ENCODE assay signal across 1 cellular context in the genomic region with DNA sequence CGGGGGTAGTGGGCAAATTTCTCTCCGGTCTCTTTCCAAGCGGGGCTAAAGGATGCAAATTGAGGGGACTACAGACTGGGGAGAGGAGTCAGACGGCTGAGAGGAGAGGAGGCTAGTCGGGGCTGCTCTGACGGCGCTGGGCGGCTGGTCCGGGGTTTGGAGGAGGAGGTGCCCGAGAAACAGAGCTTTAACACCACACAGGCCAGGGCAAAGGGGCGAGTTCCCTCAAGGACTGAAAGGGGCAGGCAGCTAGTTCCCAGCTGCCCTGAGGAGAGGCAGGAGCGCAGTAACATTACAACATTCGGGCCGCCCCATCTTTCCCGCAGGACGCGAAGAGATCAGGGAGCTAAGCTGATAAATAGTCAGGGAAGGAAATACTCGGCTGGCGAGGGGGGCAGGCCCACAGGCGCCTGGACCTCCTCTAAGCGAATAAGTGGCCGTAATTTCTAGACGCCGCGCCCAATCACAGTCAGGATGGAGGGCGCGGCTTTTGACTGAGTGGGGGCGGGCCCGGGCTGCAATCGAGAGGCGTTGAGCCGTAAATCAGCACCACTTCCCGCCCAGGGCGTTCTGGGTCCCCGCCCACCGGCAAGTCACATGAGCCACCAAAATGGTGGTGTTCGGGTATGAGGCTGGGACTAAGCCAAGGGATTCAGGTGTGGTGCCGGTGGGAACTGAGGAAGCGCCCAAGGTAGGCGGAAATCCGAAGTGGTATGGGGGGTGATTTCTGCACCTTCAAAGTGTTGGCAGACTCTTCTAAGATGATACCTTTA.
TF ChIP-seq lines count a peak whose summit lies in the region.

TMEM126B (plus strand) TSS at position 596 of the 773 bp plus-strand sequence; CDS start at position 611, 15 bp downstream.

TF ChIP-seq in HEK293, 187 proteins besides CTCF, POLR2A, EP300 and RAD21 (continued from another document and continues in another):
- no peak for TF ChIP-seq ZNF555 (tag by site-specific recombination; conservative IDR thresholded peaks at IDR 0.05)
- TF ChIP-seq, protein P1, sequence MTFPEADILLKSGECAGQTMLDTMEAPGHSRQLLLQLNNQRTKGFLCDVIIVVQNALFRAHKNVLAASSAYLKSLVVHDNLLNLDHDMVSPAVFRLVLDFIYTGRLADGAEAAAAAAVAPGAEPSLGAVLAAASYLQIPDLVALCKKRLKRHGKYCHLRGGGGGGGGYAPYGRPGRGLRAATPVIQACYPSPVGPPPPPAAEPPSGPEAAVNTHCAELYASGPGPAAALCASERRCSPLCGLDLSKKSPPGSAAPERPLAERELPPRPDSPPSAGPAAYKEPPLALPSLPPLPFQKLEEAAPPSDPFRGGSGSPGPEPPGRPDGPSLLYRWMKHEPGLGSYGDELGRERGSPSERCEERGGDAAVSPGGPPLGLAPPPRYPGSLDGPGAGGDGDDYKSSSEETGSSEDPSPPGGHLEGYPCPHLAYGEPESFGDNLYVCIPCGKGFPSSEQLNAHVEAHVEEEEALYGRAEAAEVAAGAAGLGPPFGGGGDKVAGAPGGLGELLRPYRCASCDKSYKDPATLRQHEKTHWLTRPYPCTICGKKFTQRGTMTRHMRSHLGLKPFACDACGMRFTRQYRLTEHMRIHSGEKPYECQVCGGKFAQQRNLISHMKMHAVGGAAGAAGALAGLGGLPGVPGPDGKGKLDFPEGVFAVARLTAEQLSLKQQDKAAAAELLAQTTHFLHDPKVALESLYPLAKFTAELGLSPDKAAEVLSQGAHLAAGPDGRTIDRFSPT (tag by site-specific recombination; IDR thresholded peaks at IDR 0.05) = no peak
- no peak for TF ChIP-seq ZSCAN18 (tag by site-specific recombination; IDR thresholded peaks at IDR 0.05)
- no peak for TF ChIP-seq GFI1B (tag by site-specific recombination; IDR thresholded peaks at IDR 0.05)
- TF ChIP-seq, protein P2, sequence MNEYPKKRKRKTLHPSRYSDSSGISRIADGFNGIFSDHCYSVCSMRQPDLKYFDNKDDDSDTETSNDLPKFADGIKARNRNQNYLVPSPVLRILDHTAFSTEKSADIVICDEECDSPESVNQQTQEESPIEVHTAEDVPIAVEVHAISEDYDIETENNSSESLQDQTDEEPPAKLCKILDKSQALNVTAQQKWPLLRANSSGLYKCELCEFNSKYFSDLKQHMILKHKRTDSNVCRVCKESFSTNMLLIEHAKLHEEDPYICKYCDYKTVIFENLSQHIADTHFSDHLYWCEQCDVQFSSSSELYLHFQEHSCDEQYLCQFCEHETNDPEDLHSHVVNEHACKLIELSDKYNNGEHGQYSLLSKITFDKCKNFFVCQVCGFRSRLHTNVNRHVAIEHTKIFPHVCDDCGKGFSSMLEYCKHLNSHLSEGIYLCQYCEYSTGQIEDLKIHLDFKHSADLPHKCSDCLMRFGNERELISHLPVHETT (tag by site-specific recombination; IDR thresholded peaks at IDR 0.05) = no peak
- no peak for TF ChIP-seq ZNF174 (tag by site-specific recombination; IDR thresholded peaks at IDR 0.05)
- no peak for TF ChIP-seq ZNF677 (tag by site-specific recombination; IDR thresholded peaks at IDR 0.05)
- TF ChIP-seq ZNF324 (tag by site-specific recombination; IDR thresholded peaks at IDR 0.05) = no peak; the same call in 1 of the 2 replicates
- no peak for TF ChIP-seq ZNF621 (tag by site-specific recombination; IDR thresholded peaks at IDR 0.05)
- TF ChIP-seq HOXD13 (CRISPR knock-in tag; IDR thresholded peaks at IDR 0.05; ENCODE audit: borderline replicate concordance) = no peak
- TF ChIP-seq ZNF335 (tag by site-specific recombination; conservative IDR thresholded peaks at IDR 0.05) = peak; percentile 54
- TF ChIP-seq ZNF148 (tag by site-specific recombination; IDR thresholded peaks at IDR 0.05; ENCODE audit: borderline replicate concordance) = no peak
- TF ChIP-seq ZBTB1 (tag by site-specific recombination; IDR thresholded peaks at IDR 0.05) = no peak
- TF ChIP-seq ZNF624 (tag by site-specific recombination; IDR thresholded peaks at IDR 0.05) = no peak
- peak; percentile 74; the same call in 1 of the 2 replicates for TF ChIP-seq KLF9 (tag by site-specific recombination; IDR thresholded peaks at IDR 0.05; ENCODE audit: low read depth)
- no peak for TF ChIP-seq PRDM4 (tag by site-specific recombination; IDR thresholded peaks at IDR 0.05)
- no peak for TF ChIP-seq ZNF623 (tag by site-specific recombination; IDR thresholded peaks at IDR 0.05)
- no peak for TF ChIP-seq ZSCAN16 (tag by site-specific recombination; IDR thresholded peaks at IDR 0.05)
- TF ChIP-seq ZNF837 (tag by site-specific recombination; IDR thresholded peaks at IDR 0.05) = no peak
- TF ChIP-seq, protein P3, sequence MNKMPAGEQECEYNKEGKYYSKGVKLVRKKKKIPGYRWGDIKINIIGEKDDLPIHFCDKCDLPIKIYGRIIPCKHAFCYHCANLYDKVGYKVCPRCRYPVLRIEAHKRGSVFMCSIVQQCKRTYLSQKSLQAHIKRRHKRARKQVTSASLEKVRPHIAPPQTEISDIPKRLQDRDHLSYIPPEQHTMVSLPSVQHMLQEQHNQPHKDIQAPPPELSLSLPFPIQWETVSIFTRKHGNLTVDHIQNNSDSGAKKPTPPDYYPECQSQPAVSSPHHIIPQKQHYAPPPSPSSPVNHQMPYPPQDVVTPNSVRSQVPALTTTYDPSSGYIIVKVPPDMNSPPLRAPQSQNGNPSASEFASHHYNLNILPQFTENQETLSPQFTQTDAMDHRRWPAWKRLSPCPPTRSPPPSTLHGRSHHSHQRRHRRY (tag by site-specific recombination; IDR thresholded peaks at IDR 0.05) = no peak
- no peak for TF ChIP-seq ZNF155 (tag by site-specific recombination; IDR thresholded peaks at IDR 0.05)
- no peak for TF ChIP-seq ZNF140 (tag by site-specific recombination; IDR thresholded peaks at IDR 0.05)
- no peak for TF ChIP-seq ZNF248 (tag by site-specific recombination; IDR thresholded peaks at IDR 0.05)
- TF ChIP-seq REPIN1 (tag by site-specific recombination; IDR thresholded peaks at IDR 0.05; ENCODE audit: low read depth) = no peak
- TF ChIP-seq ZNF292 (tag by site-specific recombination; IDR thresholded peaks at IDR 0.05; ENCODE audit: borderline replicate concordance, low read depth) = no peak
- no peak for TF ChIP-seq ZFP69B (tag by site-specific recombination; IDR thresholded peaks at IDR 0.05)
- no peak for TF ChIP-seq ZNF548 (tag by site-specific recombination; IDR thresholded peaks at IDR 0.05)
- no peak for TF ChIP-seq ZNF549 (tag by site-specific recombination; IDR thresholded peaks at IDR 0.05)
- no peak for TF ChIP-seq ZNF843 (tag by site-specific recombination; IDR thresholded peaks at IDR 0.05)
- TF ChIP-seq ZNF529 (tag by site-specific recombination; IDR thresholded peaks at IDR 0.05; ENCODE audit: insufficient replicate concordance) = no peak
- no peak for TF ChIP-seq ZNF585B (tag by site-specific recombination; IDR thresholded peaks at IDR 0.05)
- 0 out of 2 replicates have a peak, but pooled peaks have one; percentile 16 for TF ChIP-seq ZNF391 (tag by site-specific recombination; IDR thresholded peaks at IDR 0.05; ENCODE audit: borderline replicate concordance, low read depth)
- no peak for TF ChIP-seq ZNF521 (tag by site-specific recombination; IDR thresholded peaks at IDR 0.05)
- TF ChIP-seq HOXC10 (CRISPR knock-in tag; IDR thresholded peaks at IDR 0.05) = no peak
- TF ChIP-seq ZFP3 (tag by site-specific recombination; IDR thresholded peaks at IDR 0.05; ENCODE audit: low read depth) = no peak
- TF ChIP-seq TRIM28 (IDR thresholded peaks at IDR 0.05; ENCODE audit: borderline replicate concordance, low read length) = no peak
- TF ChIP-seq ZNF366 (tag by site-specific recombination; conservative IDR thresholded peaks at IDR 0.05) = 0 out of 2 replicates have a peak, but pooled peaks have one; percentile 13
- TF ChIP-seq MYNN (tag by site-specific recombination; IDR thresholded peaks at IDR 0.05; ENCODE audit: borderline replicate concordance) = no peak
- TF ChIP-seq GLI4 (tag by site-specific recombination; IDR thresholded peaks at IDR 0.05) = 0 out of 2 replicates have a peak, but pooled peaks have one; percentile 13
- TF ChIP-seq, protein P4, sequence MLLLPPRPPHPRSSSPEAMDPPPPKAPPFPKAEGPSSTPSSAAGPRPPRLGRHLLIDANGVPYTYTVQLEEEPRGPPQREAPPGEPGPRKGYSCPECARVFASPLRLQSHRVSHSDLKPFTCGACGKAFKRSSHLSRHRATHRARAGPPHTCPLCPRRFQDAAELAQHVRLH (tag by site-specific recombination; IDR thresholded peaks at IDR 0.05) = no peak
- TF ChIP-seq, protein P5, sequence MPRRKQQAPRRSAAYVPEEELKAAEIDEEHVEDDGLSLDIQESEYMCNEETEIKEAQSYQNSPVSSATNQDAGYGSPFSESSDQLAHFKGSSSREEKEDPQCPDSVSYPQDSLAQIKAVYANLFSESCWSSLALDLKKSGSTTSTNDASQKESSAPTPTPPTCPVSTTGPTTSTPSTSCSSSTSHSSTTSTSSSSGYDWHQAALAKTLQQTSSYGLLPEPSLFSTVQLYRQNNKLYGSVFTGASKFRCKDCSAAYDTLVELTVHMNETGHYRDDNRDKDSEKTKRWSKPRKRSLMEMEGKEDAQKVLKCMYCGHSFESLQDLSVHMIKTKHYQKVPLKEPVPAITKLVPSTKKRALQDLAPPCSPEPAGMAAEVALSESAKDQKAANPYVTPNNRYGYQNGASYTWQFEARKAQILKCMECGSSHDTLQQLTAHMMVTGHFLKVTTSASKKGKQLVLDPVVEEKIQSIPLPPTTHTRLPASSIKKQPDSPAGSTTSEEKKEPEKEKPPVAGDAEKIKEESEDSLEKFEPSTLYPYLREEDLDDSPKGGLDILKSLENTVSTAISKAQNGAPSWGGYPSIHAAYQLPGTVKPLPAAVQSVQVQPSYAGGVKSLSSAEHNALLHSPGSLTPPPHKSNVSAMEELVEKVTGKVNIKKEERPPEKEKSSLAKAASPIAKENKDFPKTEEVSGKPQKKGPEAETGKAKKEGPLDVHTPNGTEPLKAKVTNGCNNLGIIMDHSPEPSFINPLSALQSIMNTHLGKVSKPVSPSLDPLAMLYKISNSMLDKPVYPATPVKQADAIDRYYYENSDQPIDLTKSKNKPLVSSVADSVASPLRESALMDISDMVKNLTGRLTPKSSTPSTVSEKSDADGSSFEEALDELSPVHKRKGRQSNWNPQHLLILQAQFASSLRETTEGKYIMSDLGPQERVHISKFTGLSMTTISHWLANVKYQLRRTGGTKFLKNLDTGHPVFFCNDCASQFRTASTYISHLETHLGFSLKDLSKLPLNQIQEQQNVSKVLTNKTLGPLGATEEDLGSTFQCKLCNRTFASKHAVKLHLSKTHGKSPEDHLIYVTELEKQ (tag by site-specific recombination; IDR thresholded peaks at IDR 0.05; ENCODE audit: borderline replicate concordance) = no peak
- no peak for TF ChIP-seq ZNF214 (tag by site-specific recombination; IDR thresholded peaks at IDR 0.05; ENCODE audit: borderline replicate concordance)
- TF ChIP-seq ZXDB (tag by site-specific recombination; IDR thresholded peaks at IDR 0.05) = peak; percentile 38; the same call in 1 of the 2 replicates
- peak; percentile 91 for TF ChIP-seq ZNF76 (tag by site-specific recombination; IDR thresholded peaks at IDR 0.05; ENCODE audit: borderline replicate concordance, low read depth)
- TF ChIP-seq, protein P6, sequence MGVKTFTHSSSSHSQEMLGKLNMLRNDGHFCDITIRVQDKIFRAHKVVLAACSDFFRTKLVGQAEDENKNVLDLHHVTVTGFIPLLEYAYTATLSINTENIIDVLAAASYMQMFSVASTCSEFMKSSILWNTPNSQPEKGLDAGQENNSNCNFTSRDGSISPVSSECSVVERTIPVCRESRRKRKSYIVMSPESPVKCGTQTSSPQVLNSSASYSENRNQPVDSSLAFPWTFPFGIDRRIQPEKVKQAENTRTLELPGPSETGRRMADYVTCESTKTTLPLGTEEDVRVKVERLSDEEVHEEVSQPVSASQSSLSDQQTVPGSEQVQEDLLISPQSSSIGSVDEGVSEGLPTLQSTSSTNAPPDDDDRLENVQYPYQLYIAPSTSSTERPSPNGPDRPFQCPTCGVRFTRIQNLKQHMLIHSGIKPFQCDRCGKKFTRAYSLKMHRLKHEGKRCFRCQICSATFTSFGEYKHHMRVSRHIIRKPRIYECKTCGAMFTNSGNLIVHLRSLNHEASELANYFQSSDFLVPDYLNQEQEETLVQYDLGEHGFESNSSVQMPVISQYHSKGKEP (tag by site-specific recombination; IDR thresholded peaks at IDR 0.05) = no peak
